In genomic region chr11:10500263-10500601, GRCh38 we compare ENCODE assay signal across 20 cellular contexts. TPM values are rescaled to one million over a fixed set of nuclear protein-coding genes. Genes with fewer than 3 reads are reported as not detected.
DNase-seq lines count a peak whose midpoint lies in the region; ATAC-seq, FAIRE-seq and TF ChIP-seq lines count a peak whose summit lies in the region.
"Had no signal": no experiment of that assay in that cellular context is flagged by ENCODE, and none has a peak within 500 bp of the region (broad histone marks: within the 10 kb centered on the region; RNA-seq: fewer than 3 reads in every experiment).

No MANE protein-coding gene starts in this region.

- H3K9me3 ChIP-seq in right atrium auricular region (no peaks in the 10 kb centered on the region), endothelial cell of umbilical vein (replicated peaks; ENCODE audit: control insufficient read depth, insufficient read depth, low read length) (no peaks in the 10 kb centered on the region)
- H3K9me3 ChIP-seq: BLaER1 treated with 17β-estradiol and CSF1 and Interleukin-3, amounts not matched to agents 10 nM and 100 nM; Caco-2 had no signal

- TF ChIP-seq CTCF in right atrium auricular region (IDR thresholded peaks at IDR 0.05) (no peak), WTC11 (IDR thresholded peaks at IDR 0.05) (no peak), endothelial cell of umbilical vein (IDR thresholded peaks at IDR 0.05; ENCODE audit: extremely low read depth in 1 of 2, insufficient read depth in 1 of 2, low read depth in 1 of 2, low read length in 2 of 2) (no peak), GM13976 (IDR thresholded peaks at IDR 0.05; ENCODE audit: borderline replicate concordance, control extremely low read depth, extremely low read depth, insufficient read depth, missing control alignments) (no peak)

- H3K4me1 Mint-ChIP-seq in WTC11, result 0 out of 2 replicates have a peak, but pooled peaks cover 2% of the 10 kb centered on the region

- intact Hi-C loops in left cardiac atrium (cut with DNase I), result no loop called here
- intact Hi-C loops in endothelial cell of umbilical vein (cut with micrococcal nuclease), result no loop called here

- H3K4me3 ChIP-seq in right atrium auricular region (no peak overlapping the region), endothelial cell of umbilical vein (replicated peaks in 1 of 3; ENCODE audit: insufficient read depth in 1 of 3, low read depth in 1 of 3, low read length in 3 of 3) (no peak overlapping the region)
- H3K4me3 ChIP-seq: BLaER1 treated with 17β-estradiol and CSF1 and Interleukin-3, amounts not matched to agents 10 nM and 100 nM had no signal

- CTCF ChIA-PET in WTC11 (lab: Charles Lee), result no interaction called here
- CTCF ChIA-PET in endothelial cell of umbilical vein (lab: Charles Lee), result no interaction called here

- TF ChIP-seq POLR2A in endothelial cell of umbilical vein (IDR thresholded peaks at IDR 0.05; ENCODE audit: low read depth, low read length), result no peak

- no peaks in the 10 kb centered on the region for H3K36me3 ChIP-seq in right atrium auricular region
- no peaks in the 10 kb centered on the region for H3K36me3 ChIP-seq in endothelial cell of umbilical vein (ENCODE audit: control insufficient read depth in 2 of 2, extremely low read depth in 1 of 2, insufficient read depth in 2 of 2, low read length in 2 of 2)

- H3K4me3 Mint-ChIP-seq in WTC11, result no peak overlapping the region
- H3K4me3 Mint-ChIP-seq: CD4-positive, alpha-beta memory T cell had no signal

- H2AFZ ChIP-seq in endothelial cell of umbilical vein (ENCODE audit: low read depth, low read length), result no peak overlapping the region

- 0 out of 2 replicates have a peak overlapping the region, but pooled peaks have one; percentile 52 for H3K27ac Mint-ChIP-seq in WTC11

- H3K27ac ChIP-seq in right atrium auricular region (no peak overlapping the region), endothelial cell of umbilical vein (ENCODE audit: insufficient read depth, low read depth, low read length) (no peak overlapping the region)
- H3K27ac ChIP-seq: BLaER1 treated with 17β-estradiol and CSF1 and Interleukin-3, amounts not matched to agents 10 nM and 100 nM had no signal

- DNase-seq in right atrium auricular region (ENCODE audit: low spot score), result peak; percentile 51
- no peak for DNase-seq in left cardiac atrium
- no peak for DNase-seq in WTC11 (ENCODE audit: low spot score)
- no peak for DNase-seq in endothelial cell of umbilical vein (ENCODE audit: low read depth, low spot score)
- no peak for DNase-seq in Ammon's horn (ENCODE audit: low spot score)
- no peak for DNase-seq in KG1 (lab: John Stamatoyannopoulos, UW)
- DNase-seq in GM13976 (ENCODE audit: low spot score), result no peak
- DNase-seq: Caco-2; CD4-positive, alpha-beta memory T cell; DMS 273 treated with DMSO at 0.1 percent for 48 hours; DND-41; MM.1S; NCI-H1048; NCI-H1417 treated with DMSO at 0.1 percent for 48 hours; NCI-H187; NCI-H446 treated with DMSO at 0.1 percent for 48 hours; NCI-H526 treated with DMSO at 0.1 percent for 48 hours had no signal

- no peak overlapping the region for H3K4me2 ChIP-seq in endothelial cell of umbilical vein (ENCODE audit: insufficient read depth, low read length)

- dilution Hi-C loops in endothelial cell of umbilical vein (cut with MboI; ENCODE audit: extremely low pct_ligation_motif_present, low sequenced_read_pairs), result no loop called here

- no TSS peak for BruUV-seq in endothelial cell of umbilical vein (replicated peaks; lab: Mats Ljungman, UMichigan)

- H3K27me3 Mint-ChIP-seq in WTC11 (ENCODE audit: low read depth), result peaks cover 3% of the 10 kb centered on the region
- H3K27me3 Mint-ChIP-seq: CD4-positive, alpha-beta memory T cell had no signal

- H3K79me2 ChIP-seq in endothelial cell of umbilical vein (ENCODE audit: control insufficient read depth, insufficient read depth, low read length), result no peaks in the 10 kb centered on the region

- no peaks in the 10 kb centered on the region for H3K27me3 ChIP-seq in right atrium auricular region
- no peaks in the 10 kb centered on the region for H3K27me3 ChIP-seq in endothelial cell of umbilical vein (ENCODE audit: control insufficient read depth in 2 of 2, insufficient read depth in 2 of 2, low read length in 2 of 2)
- H3K27me3 ChIP-seq: BLaER1 treated with 17β-estradiol and CSF1 and Interleukin-3, amounts not matched to agents 10 nM and 100 nM had no signal

- no peaks in the 10 kb centered on the region for H3K4me1 ChIP-seq in right atrium auricular region
- peaks cover 6% of the 10 kb centered on the region for H3K4me1 ChIP-seq in endothelial cell of umbilical vein (ENCODE audit: control insufficient read depth, extremely low read depth, insufficient read depth, low read length)
- H3K4me1 ChIP-seq: Caco-2 had no signal

- ATAC-seq in left cardiac atrium, result no peak
- no peak for ATAC-seq in WTC11
- ATAC-seq: Right ventricle myocardium inferior had no signal

- POLR2A ChIA-PET in WTC11 (lab: Charles Lee), result no interaction called here
- POLR2A ChIA-PET in endothelial cell of umbilical vein (lab: Charles Lee), result no interaction called here

- in situ Hi-C loops in GM13976 (cut with MboI; ENCODE audit: low sequenced_read_pairs, unreplicated experiment), result no loop called here

- FAIRE-seq in endothelial cell of umbilical vein (lab: Jason Lieb, UNC), result no peak
- FAIRE-seq: H54 had no signal

- H3K9ac ChIP-seq in endothelial cell of umbilical vein (replicated peaks; ENCODE audit: extremely low read depth, insufficient read depth, low read length), result no peak overlapping the region
- H3K9ac ChIP-seq: BLaER1 treated with 17β-estradiol and CSF1 and Interleukin-3, amounts not matched to agents 10 nM and 100 nM had no signal

- no peaks in the 10 kb centered on the region for H3K9me1 ChIP-seq in endothelial cell of umbilical vein (replicated peaks; ENCODE audit: control insufficient read depth, extremely low read depth, insufficient read depth, low read length)

- no peaks in the 10 kb centered on the region for H3K9me3 Mint-ChIP-seq in WTC11
- H3K9me3 Mint-ChIP-seq: CD4-positive, alpha-beta memory T cell had no signal

- no peaks in the 10 kb centered on the region for H4K20me1 ChIP-seq in endothelial cell of umbilical vein (replicated peaks; ENCODE audit: control insufficient read depth, extremely low read depth, insufficient read depth, low read length)

- H3K36me3 Mint-ChIP-seq in WTC11, result peaks cover 12% of the 10 kb centered on the region; the same call in 1 of the 2 replicates

TF ChIP-seq in endothelial cell of umbilical vein, 7 proteins besides CTCF, POLR2A, EP300 and RAD21:
- TF ChIP-seq EZH2 (IDR thresholded peaks at IDR 0.05; ENCODE audit: borderline replicate concordance, low read depth, low read length, severe bottlenecking) (no peak), MAX (IDR thresholded peaks at IDR 0.05; ENCODE audit: insufficient read depth, insufficient read length) (peak; percentile 4)

RNA-seq across cellular contexts. Expression of gene RNF141, which starts 40.8 kb away (rescaled TPM):
- 10 to 100 TPM; 22.9 to 29.8 TPM for total RNA-seq in right atrium auricular region
- 10 to 100 TPM; 34.7 to 34.8 TPM for total RNA-seq in left cardiac atrium
- 23.2 to 24.8 TPM (median 23.9 TPM) in 3 replicates for total RNA-seq in WTC11 (2021)
- 31.8 and 32.4 TPM in 2 replicates for total RNA-seq in endothelial cell of umbilical vein
- polyA plus RNA-seq in endothelial cell of umbilical vein, result 7.1 and 9.4 TPM in 2 replicates
- 9.6 and 10.5 TPM in 2 replicates for polyA plus RNA-seq in endothelial cell of umbilical vein (2011; cell fraction: cytosol; rRNA removed)
- polyA plus RNA-seq in endothelial cell of umbilical vein (2011; cell fraction: nucleus; rRNA removed), result 6.1 and 8.2 TPM in 2 replicates
- polyA plus RNA-seq in endothelial cell of umbilical vein (2012), result 45.7 and 50.3 TPM in 2 replicates
- 12.9 and 15.3 TPM in 2 replicates for polyA minus RNA-seq in endothelial cell of umbilical vein
- polyA minus RNA-seq in endothelial cell of umbilical vein (2011; cell fraction: cytosol; rRNA and poly(A)+ RNA removed), result 5.2 TPM
- 7.5 and 12.5 TPM in 2 replicates for polyA minus RNA-seq in endothelial cell of umbilical vein (2011; cell fraction: nucleus; rRNA and poly(A)+ RNA removed)

RNA-seq across cellular contexts. Expression of gene AMPD3, which starts 45.2 kb away (rescaled TPM):
- total RNA-seq in right atrium auricular region, result 1 to 10 TPM; 2.8 to 5.3 TPM
- total RNA-seq in left cardiac atrium, result 1 to 10 TPM; 4.4 to 4.7 TPM
- 5.0 to 7.1 TPM (median 6.4 TPM) in 3 replicates for total RNA-seq in WTC11 (2021)
- 1.7 and 2.5 TPM in 2 replicates for total RNA-seq in endothelial cell of umbilical vein
- polyA plus RNA-seq in endothelial cell of umbilical vein, result 1.4 and 2.5 TPM in 2 replicates
- 0.90 and 1.1 TPM in 2 replicates for polyA plus RNA-seq in endothelial cell of umbilical vein (2011; cell fraction: cytosol; rRNA removed)
- polyA plus RNA-seq in endothelial cell of umbilical vein (2011; cell fraction: nucleus; rRNA removed), result 2.6 and 3.1 TPM in 2 replicates
- 0.62 and 1.3 TPM in 2 replicates for polyA plus RNA-seq in endothelial cell of umbilical vein (2012)
- polyA minus RNA-seq in endothelial cell of umbilical vein, result 3.0 and 5.7 TPM in 2 replicates
- 2.3 TPM for polyA minus RNA-seq in endothelial cell of umbilical vein (2011; cell fraction: cytosol; rRNA and poly(A)+ RNA removed)
- 5.3 and 6.3 TPM in 2 replicates for polyA minus RNA-seq in endothelial cell of umbilical vein (2011; cell fraction: nucleus; rRNA and poly(A)+ RNA removed)
